In the genomic region with DNA sequence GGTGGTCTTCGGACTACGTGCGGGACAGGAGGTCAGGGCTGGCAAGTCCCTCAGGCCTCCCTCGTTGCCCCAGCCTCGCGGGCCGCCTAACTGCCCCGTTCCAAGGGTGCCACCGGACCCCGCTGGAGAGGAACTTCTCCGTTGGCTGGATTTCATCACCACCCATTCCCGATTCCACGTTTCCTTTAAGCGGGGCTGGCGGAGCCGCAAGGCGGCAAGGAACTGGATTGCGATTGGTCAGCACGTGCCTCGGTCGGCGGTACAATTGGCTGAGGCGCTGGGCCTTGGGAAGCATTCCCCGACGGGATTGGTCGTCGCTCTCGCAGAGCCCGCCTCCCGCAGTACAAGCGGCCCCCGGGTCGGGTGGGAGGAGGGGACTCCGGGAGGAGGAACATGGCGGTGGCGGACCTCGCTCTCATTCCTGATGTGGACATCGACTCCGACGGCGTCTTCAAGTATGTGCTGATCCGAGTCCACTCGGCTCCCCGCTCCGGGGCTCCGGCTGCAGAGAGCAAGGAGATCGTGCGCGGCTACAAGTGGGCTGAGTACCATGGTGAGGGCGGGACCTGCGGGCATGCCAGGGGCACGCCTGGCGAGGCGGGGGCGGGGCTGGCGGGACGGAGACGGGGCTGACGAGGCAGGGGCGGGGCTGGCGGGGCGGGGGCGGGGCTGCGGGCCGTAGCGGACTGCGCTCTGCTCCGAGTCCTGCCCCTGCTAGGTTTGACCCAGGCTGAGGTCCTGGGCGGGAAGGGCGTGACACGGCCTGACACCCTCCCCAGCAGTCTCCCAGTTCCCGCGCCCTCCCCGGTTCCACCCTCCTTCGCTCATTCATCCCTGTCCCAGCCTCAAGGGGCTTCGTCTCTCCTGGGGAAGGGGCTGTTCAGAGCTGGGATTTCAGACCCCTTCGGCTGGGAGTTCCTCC, we compare ENCODE assay signal across 8 cellular contexts. TPM values are rescaled to one million over a fixed set of nuclear protein-coding genes. Genes with fewer than 3 reads are reported as not detected.
DNase-seq lines count a peak whose midpoint lies in the region; ATAC-seq, FAIRE-seq and TF ChIP-seq lines count a peak whose summit lies in the region.

Gene PHPT1 (plus strand): TSS at position 372 of the 922 bp plus-strand sequence. CDS start 22 bp downstream, at position 394.

- FAIRE-seq in HepG2 (lab: Jason Lieb, UNC) = peak; percentile 96

- CTCF ChIA-PET in activated CD4-positive, alpha-beta memory T cell treated with anti-CD3 and anti-CD28 coated beads for 36 hours (lab: Charles Lee) = interaction anchor here (1.2 to 1.3 kb wide), 2 partner anchors 9 to 81 kb away, joined by 3 read pairs; no protein-coding TSS in a partner anchor
- CTCF ChIA-PET in HepG2 (lab: Yijun Ruan, JAX; ENCODE audit: low intra/inter-chr PET ratio, low total read pairs) = no interaction called here

- H3K4me1 ChIP-seq in HepG2 (ENCODE audit: insufficient read depth, low read length) = peaks cover 25% of the 10 kb centered on the region

- no peak within 1 kb of the TSS for H2AFZ ChIP-seq in HepG2 (ENCODE audit: low read length)

- H3K27me3 Mint-ChIP-seq in activated CD4-positive, alpha-beta memory T cell treated with anti-CD3 and anti-CD28 coated beads for 36 hours = peaks cover 17% of the 10 kb centered on the region

- peak within 1 kb of the TSS; percentile 94 for H3K9ac ChIP-seq in HepG2 (ENCODE audit: insufficient read depth, low read depth, low read length)

- TF ChIP-seq EP300 in HepG2 (IDR thresholded peaks at IDR 0.05; ENCODE audit: low read depth in 2 of 2, low read length in 2 of 2) = no peak
- peak; percentile 29; the same call in 1 of the 2 replicates for TF ChIP-seq EP300 in HepG2 (CRISPR knock-in tag; IDR thresholded peaks at IDR 0.05; ENCODE audit: borderline replicate concordance)

- DNase-seq in CD1c-positive myeloid dendritic cell (ENCODE audit: extremely low spot score) (peak; percentile 99), NCI-H82 treated with DMSO at 0.1 percent for 48 hours (lab: John Stamatoyannopoulos, UW; ENCODE audit: unreplicated experiment) (peak; percentile 97), dermis microvascular lymphatic vessel endothelial cell (ENCODE audit: low read depth in 2 of 2) (peak; percentile 98 to 100), HepG2 (ENCODE audit: low spot score) (peak; percentile 97)
- peak; percentile 98 for DNase-seq in activated CD4-positive, alpha-beta memory T cell treated with anti-CD3 and anti-CD28 coated beads for 36 hours
- DNase-seq in stimulated activated CD4-positive, alpha-beta T cell treated with anti-CD3 and anti-CD28 coated beads, Interleukin-4, amount 100 ng/mL, for 1 hour = peak; percentile 95

- no peaks in the 10 kb centered on the region for H3K9me3 Mint-ChIP-seq in activated CD4-positive, alpha-beta memory T cell treated with anti-CD3 and anti-CD28 coated beads for 36 hours

- peak within 1 kb of the TSS; percentile 88 to 98 (median 91) for H3K4me3 ChIP-seq in HepG2 (replicated peaks in 1 of 3; ENCODE audit: insufficient read depth in 1 of 3, low read depth in 2 of 3, low read length in 3 of 3)

- H3K27ac Mint-ChIP-seq in activated CD4-positive, alpha-beta memory T cell treated with anti-CD3 and anti-CD28 coated beads for 36 hours = peak within 1 kb of the TSS; percentile 90

- H3K4me2 ChIP-seq in HepG2 (ENCODE audit: low read depth, low read length) = peak within 1 kb of the TSS; percentile 87

- H3K36me3 Mint-ChIP-seq in activated CD4-positive, alpha-beta memory T cell treated with anti-CD3 and anti-CD28 coated beads for 36 hours = peaks cover 11% of the 10 kb centered on the region

- no peaks in the 10 kb centered on the region; a peak in 1 of 5 replicates for H3K27me3 ChIP-seq in HepG2 (ENCODE audit: control insufficient read depth in 1 of 2, insufficient read depth in 2 of 2, low read length in 2 of 2)

- peaks cover 9% of the 10 kb centered on the region; the same call in 1 of the 2 replicates for H4K20me1 ChIP-seq in HepG2 (ENCODE audit: insufficient read depth, low read length)

- in situ Hi-C loops in HepG2 (cut with HindIII; ENCODE audit: extremely low pct_ligation_motif_present, low pct_unique_long_range_greater_than_20kb) = loop anchor here (10.0 kb wide), 1 partner anchor 186 kb away; the partner anchor contains the start of gene FUT7

- POLR2A ChIA-PET in activated CD4-positive, alpha-beta memory T cell treated with anti-CD3 and anti-CD28 coated beads for 36 hours (lab: Charles Lee) = interaction anchor here (1.0 kb wide), 1 partner anchor 33 kb away, joined by 3 read pairs; no protein-coding TSS in a partner anchor
- POLR2A ChIA-PET in HepG2 (lab: Yijun Ruan, JAX) = interaction anchor here (0.7 to 2.3 kb wide), 7 partner anchors 10 to 838 kb away, joined by 3 to 29 read pairs (median 6); partner anchors contain the start of gene RABL6

- WGBS in HepG2 (ENCODE audit: low lambda C conversion rate) = 0% methylated on average over 14 of the region's 77 CpGs

- peaks cover 17% of the 10 kb centered on the region for H3K79me2 ChIP-seq in HepG2 (ENCODE audit: insufficient read depth, low read length)

- no peaks in the 10 kb centered on the region for H3K9me3 ChIP-seq in HepG2 (ENCODE audit: low read length)

- ATAC-seq in GM19438 (IDR thresholded peaks at IDR 0.05; ENCODE audit: low read depth, unreplicated experiment) = peak; percentile 74
- ATAC-seq in HG03575 (IDR thresholded peaks at IDR 0.05; ENCODE audit: extremely low read depth, insufficient number of reproducible peaks, low FRiP score, unreplicated experiment) = peak; percentile 41
- peak; percentile 73 for ATAC-seq in HepG2

- H3K4me1 Mint-ChIP-seq in activated CD4-positive, alpha-beta memory T cell treated with anti-CD3 and anti-CD28 coated beads for 36 hours (ENCODE audit: low read depth) = peaks cover 19% of the 10 kb centered on the region

- peak within 1 kb of the TSS; percentile 91 for H3K27ac ChIP-seq in HepG2 (ENCODE audit: extremely low read length, insufficient read depth, low read length)

- TF ChIP-seq RAD21 in HepG2 (CRISPR knock-in tag; IDR thresholded peaks at IDR 0.05) = peak; percentile 13; the same call in 1 of the 2 replicates

- H3K36me3 ChIP-seq in HepG2 (replicated peaks in 1 of 2; ENCODE audit: control insufficient read depth in 1 of 2, insufficient read depth in 2 of 2, low read length in 2 of 2) = peaks cover 11 to 20% of the 10 kb centered on the region in 2 experiments

- intact Hi-C loops in activated CD4-positive, alpha-beta memory T cell treated with anti-CD3 and anti-CD28 coated beads for 36 hours (cut with micrococcal nuclease) = loop anchor here (1.0 to 5.0 kb wide), 4 partner anchors 37 to 366 kb away; partner anchors contain the start of genes MAN1B1, SEC16A and TRAF2
- intact Hi-C loops in HepG2 (cut with micrococcal nuclease; ENCODE audit: unreplicated experiment) = loop anchor here (5.0 kb wide), 2 partner anchors 33 to 62 kb away; no protein-coding TSS in a partner anchor

- TF ChIP-seq POLR2A in HepG2 (IDR thresholded peaks at IDR 0.05; ENCODE audit: insufficient read depth in 1 of 2, low read depth in 2 of 2, low read length in 2 of 2) = peak in 1 of 2 experiments; percentile 95; a peak in 2 of 4 replicates

- peak within 1 kb of the TSS; percentile 85 for H3K4me3 Mint-ChIP-seq in activated CD4-positive, alpha-beta memory T cell treated with anti-CD3 and anti-CD28 coated beads for 36 hours

- TF ChIP-seq CTCF in HepG2 (CRISPR knock-in tag; IDR thresholded peaks at IDR 0.05) = no peak

- BruUV-seq in HepG2 (replicated peaks; lab: Mats Ljungman, UMichigan) = no TSS peak

TF ChIP-seq in HepG2, 621 proteins besides CTCF, POLR2A, EP300 and RAD21 (continues in another document):
- TF ChIP-seq ASH2L (IDR thresholded peaks at IDR 0.05; ENCODE audit: insufficient read length, low read depth, low read length) (peak; percentile 72), ZNF263 (CRISPR knock-in tag; IDR thresholded peaks at IDR 0.05) (peak; percentile 75; the same call in 1 of the 2 replicates), ZNF550 (CRISPR knock-in tag; IDR thresholded peaks at IDR 0.05; ENCODE audit: borderline replicate concordance) (no peak), SATB2 (CRISPR knock-in tag; IDR thresholded peaks at IDR 0.05) (no peak), TERF1 (CRISPR knock-in tag; IDR thresholded peaks at IDR 0.05) (no peak), ZNF572 (CRISPR knock-in tag; IDR thresholded peaks at IDR 0.05) (no peak)

RNA-seq across cellular contexts. Expression of gene PHPT1, which starts in this region (rescaled TPM):
- total RNA-seq in activated CD4-positive, alpha-beta memory T cell treated with anti-CD3 and anti-CD28 coated beads for 36 hours = 10 to 100 TPM; 92.2 to 95.5 TPM
- 207 and 242 TPM in 2 replicates for total RNA-seq in dermis microvascular lymphatic vessel endothelial cell
- total RNA-seq in HepG2 (2016; rRNA removed; fragmentation: Illumina TruSeq; extraction: Trizol) = 155 and 192 TPM in 2 replicates
- 102 and 115 TPM in 2 replicates for total RNA-seq in HepG2 (2016; cell fraction: cytosol; rRNA removed; fragmentation: Illumina TruSeq; extraction: Trizol; ENCODE audit: low read depth)
- total RNA-seq in HepG2 (2016; cell fraction: insoluble cytoplasmic fraction; rRNA removed; fragmentation: Illumina TruSeq; extraction: Trizol) = 166 and 201 TPM in 2 replicates
- total RNA-seq in HepG2 (2016; cell fraction: membrane; rRNA removed; fragmentation: Illumina TruSeq; extraction: Trizol) = 119 and 147 TPM in 2 replicates
- 76.8 and 86.8 TPM in 2 replicates for total RNA-seq in HepG2 (2016; cell fraction: nucleus; rRNA removed; fragmentation: Illumina TruSeq; extraction: Trizol)
- polyA plus RNA-seq in HepG2 (2011; rRNA removed) = 184 and 189 TPM in 2 replicates
- 184 and 289 TPM in 2 replicates for polyA plus RNA-seq in HepG2 (2011; cell fraction: cytosol; rRNA removed)
- polyA plus RNA-seq in HepG2 (2011; cell fraction: nucleus; rRNA removed) = 352 and 483 TPM in 2 replicates
- 109 and 121 TPM in 2 replicates for polyA plus RNA-seq in HepG2 (2012)
- 97.4 and 122 TPM in 2 replicates for polyA plus RNA-seq in HepG2 (2016; cell fraction: cytosol; fragmentation: Illumina TruSeq; extraction: Trizol; ENCODE audit: low read depth)
- 136 and 146 TPM in 2 replicates for polyA plus RNA-seq in HepG2 (2016; cell fraction: insoluble cytoplasmic fraction; fragmentation: Illumina TruSeq; extraction: Trizol; ENCODE audit: low read depth)
- polyA plus RNA-seq in HepG2 (2016; cell fraction: membrane; fragmentation: Illumina TruSeq; extraction: Trizol; ENCODE audit: low read depth) = 95.2 and 109 TPM in 2 replicates
- polyA plus RNA-seq in HepG2 (2016; cell fraction: nucleus; fragmentation: Illumina TruSeq; extraction: Trizol; ENCODE audit: insufficient read depth, low read depth) = 167 and 176 TPM in 2 replicates
- 32.0 and 34.3 TPM in 2 replicates for polyA minus RNA-seq in HepG2 (2011; rRNA and poly(A)+ RNA removed; ENCODE audit: low replicate concordance)
- 21.5 and 26.7 TPM in 2 replicates for polyA minus RNA-seq in HepG2 (2011; cell fraction: cytosol; rRNA and poly(A)+ RNA removed)
- 33.4 and 39.9 TPM in 2 replicates for polyA minus RNA-seq in HepG2 (2011; cell fraction: nucleus; rRNA and poly(A)+ RNA removed)

Comparison
In these comparisons a context has a peak if more than half of its experiments do, and no peak if none do; other contexts are left out.
1. Peak in every context shown above with its lines: DNase-seq, ATAC-seq, H3K4me3 ChIP-seq and H3K27ac ChIP-seq.